In the genomic region with DNA sequence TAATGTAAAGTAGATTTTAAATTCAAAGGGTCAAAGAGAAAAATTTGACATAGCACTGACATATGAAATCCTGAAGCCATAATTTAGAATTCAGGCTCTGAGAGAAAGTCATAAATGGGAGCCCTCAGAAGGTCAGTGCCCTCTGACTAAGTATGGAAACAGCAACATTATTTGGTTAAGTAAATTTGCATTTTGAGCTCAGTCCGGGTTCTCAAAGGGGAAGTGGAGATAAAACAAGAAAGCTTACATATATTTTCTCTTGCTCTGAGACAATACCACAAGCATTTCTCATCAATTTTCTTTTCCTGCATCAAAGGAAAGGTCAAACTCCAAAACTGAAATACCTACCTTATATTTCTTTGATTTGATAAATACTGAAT, we compare ENCODE assay signal across 10 cellular contexts.
DNase-seq lines count a peak whose midpoint lies in the region; ATAC-seq lines count a peak whose summit lies in the region.
"Had no signal": no experiment of that assay in that cellular context is flagged by ENCODE, and none has a peak within 500 bp of the region (broad histone marks: within the 10 kb centered on the region; RNA-seq: fewer than 3 reads in every experiment).

No MANE protein-coding gene starts in this region.

- H3K36me3 Mint-ChIP-seq in activated CD8-positive, alpha-beta memory T cell treated with anti-CD3 and anti-CD28 coated beads, Interleukin-2, amount 10 ng/mL, durations not matched to agents 7 days and 5 days = no peaks in the 10 kb centered on the region
- H3K36me3 Mint-ChIP-seq: mesothelial cell of epicardium had no signal

- no peaks in the 10 kb centered on the region for H3K27me3 Mint-ChIP-seq in activated CD8-positive, alpha-beta memory T cell treated with anti-CD3 and anti-CD28 coated beads, Interleukin-2, amount 10 ng/mL, durations not matched to agents 7 days and 5 days
- no peaks in the 10 kb centered on the region for H3K27me3 Mint-ChIP-seq in stimulated activated naive CD8-positive, alpha-beta T cell treated with anti-CD3 and anti-CD28 coated beads, Interleukin-15, amount 100 ng/mL, for 72 hours

- H3K9me3 Mint-ChIP-seq in activated CD8-positive, alpha-beta memory T cell treated with anti-CD3 and anti-CD28 coated beads, Interleukin-2, amount 10 ng/mL, durations not matched to agents 7 days and 5 days (ENCODE audit: low read depth) = peaks cover 2% of the 10 kb centered on the region
- no peaks in the 10 kb centered on the region for H3K9me3 Mint-ChIP-seq in stimulated activated naive CD8-positive, alpha-beta T cell treated with anti-CD3 and anti-CD28 coated beads, Interleukin-15, amount 100 ng/mL, for 72 hours

- DNase-seq in hepatic stellate cell (ENCODE audit: low spot score) (peak; percentile 20), amniotic stem cell (lab: John Stamatoyannopoulos, UW) (no peak)
- DNase-seq in activated CD8-positive, alpha-beta memory T cell treated with anti-CD3 and anti-CD28 coated beads, Interleukin-2, amount 10 ng/mL, durations not matched to agents 7 days and 5 days = no peak
- no peak for DNase-seq in stimulated activated naive CD8-positive, alpha-beta T cell treated with anti-CD3 and anti-CD28 coated beads, Interleukin-15, amount 100 ng/mL, for 72 hours
- DNase-seq in activated CD8-positive, alpha-beta memory T cell treated with anti-CD3 and anti-CD28 coated beads, Interleukin-2, amount 50 U/mL, for 4 hours = no peak
- DNase-seq: activated naive CD4-positive, alpha-beta T cell treated with Interleukin-2 at 50 U/mL for 16 hours had no signal

- CTCF ChIA-PET in activated CD8-positive, alpha-beta memory T cell treated with anti-CD3 and anti-CD28 coated beads, Interleukin-2, amount 10 ng/mL, durations not matched to agents 7 days and 5 days (lab: Charles Lee) = no interaction called here

- no peak overlapping the region for H3K4me3 Mint-ChIP-seq in activated CD8-positive, alpha-beta memory T cell treated with anti-CD3 and anti-CD28 coated beads, Interleukin-2, amount 10 ng/mL, durations not matched to agents 7 days and 5 days
- no peak overlapping the region for H3K4me3 Mint-ChIP-seq in stimulated activated naive CD8-positive, alpha-beta T cell treated with anti-CD3 and anti-CD28 coated beads, Interleukin-15, amount 100 ng/mL, for 72 hours
- H3K4me3 Mint-ChIP-seq: mesothelial cell of epicardium had no signal

- no peaks in the 10 kb centered on the region for H3K4me1 Mint-ChIP-seq in activated CD8-positive, alpha-beta memory T cell treated with anti-CD3 and anti-CD28 coated beads, Interleukin-2, amount 10 ng/mL, durations not matched to agents 7 days and 5 days
- no peaks in the 10 kb centered on the region for H3K4me1 Mint-ChIP-seq in stimulated activated naive CD8-positive, alpha-beta T cell treated with anti-CD3 and anti-CD28 coated beads, Interleukin-15, amount 100 ng/mL, for 72 hours

- peak; percentile 97 for ATAC-seq in GM18861 (IDR thresholded peaks at IDR 0.05; ENCODE audit: unreplicated experiment)
- peak; percentile 89 for ATAC-seq in GM21825 (IDR thresholded peaks at IDR 0.05; ENCODE audit: unreplicated experiment)
- ATAC-seq in HG03457 (IDR thresholded peaks at IDR 0.05; ENCODE audit: unreplicated experiment) = peak; percentile 95
- no peak for ATAC-seq in activated CD8-positive, alpha-beta memory T cell treated with anti-CD3 and anti-CD28 coated beads, Interleukin-2, amount 10 ng/mL, durations not matched to agents 7 days and 5 days
- ATAC-seq in stimulated activated naive CD8-positive, alpha-beta T cell treated with anti-CD3 and anti-CD28 coated beads, Interleukin-15, amount 100 ng/mL, for 72 hours = no peak

- no peak overlapping the region for H3K27ac Mint-ChIP-seq in activated CD8-positive, alpha-beta memory T cell treated with anti-CD3 and anti-CD28 coated beads, Interleukin-2, amount 10 ng/mL, durations not matched to agents 7 days and 5 days
- H3K27ac Mint-ChIP-seq in stimulated activated naive CD8-positive, alpha-beta T cell treated with anti-CD3 and anti-CD28 coated beads, Interleukin-15, amount 100 ng/mL, for 72 hours = no peak overlapping the region
- H3K27ac Mint-ChIP-seq: mesothelial cell of epicardium had no signal

Comparison
In these comparisons a context has a peak if more than half of its experiments do, and no peak if none do; other contexts are left out.
1. ATAC-seq: peak in GM18861 (single experiment), GM21825 (single experiment) and HG03457 (single experiment); none in activated CD8-positive, alpha-beta memory T cell treated with anti-CD3 and anti-CD28 coated beads, Interleukin-2, amount 10 ng/mL, durations not matched to agents 7 days and 5 days (single experiment) and stimulated activated naive CD8-positive, alpha-beta T cell treated with anti-CD3 and anti-CD28 coated beads, Interleukin-15, amount 100 ng/mL, for 72 hours (single experiment).